19 cellular contexts compared by ENCODE assay signal in the genomic region with DNA sequence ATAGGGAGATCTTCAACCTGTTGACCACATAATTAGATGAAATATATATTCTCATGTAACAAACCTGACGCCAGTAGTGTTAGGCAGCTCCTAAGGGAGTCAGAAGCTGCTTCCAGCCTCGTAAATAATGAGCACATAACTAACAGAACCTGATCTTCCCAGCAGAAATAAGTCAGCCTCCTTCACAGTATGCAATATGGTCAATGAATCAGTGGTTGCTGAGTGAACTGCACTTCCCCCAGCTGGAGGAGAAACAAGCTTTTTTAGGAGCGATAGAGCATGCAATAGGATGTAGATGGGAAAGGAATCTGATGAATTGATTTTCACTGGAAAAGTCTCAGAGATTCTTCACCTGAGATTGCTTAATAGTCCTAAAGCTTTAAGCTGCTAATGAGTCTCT.
DNase-seq lines count a peak whose midpoint lies in the region; ATAC-seq and TF ChIP-seq lines count a peak whose summit lies in the region.
"Had no signal": no experiment of that assay in that cellular context is flagged by ENCODE, and none has a peak within 500 bp of the region (broad histone marks: within the 10 kb centered on the region; RNA-seq: fewer than 3 reads in every experiment).

No MANE protein-coding gene starts in this region.

- no peaks in the 10 kb centered on the region for H3K9me3 Mint-ChIP-seq in nephron
- H3K9me3 Mint-ChIP-seq: stimulated activated memory B cell treated with anti-CD40 and anti-IgM and Interleukin-4, amounts not matched to agents 10 μg/mL and 1 μg/mL and 100 μg/mL, for 72 hours had no signal

- no peaks in the 10 kb centered on the region for H3K36me3 Mint-ChIP-seq in nephron (ENCODE audit: low read depth)

- no peak overlapping the region for H3K4me3 ChIP-seq in epithelial cell of esophagus (ENCODE audit: low read length)
- no peak overlapping the region for H3K4me3 ChIP-seq in right lobe of liver

- 94% methylated on average over 3 of the region's 3 CpGs for WGBS in right lobe of liver (ENCODE audit: insufficient coverage, low coverage, low lambda C conversion rate, missing lambda C conversion rate)

- intact Hi-C loops in right lobe of liver (cut with DNase I), result no loop called here

- no peaks in the 10 kb centered on the region for H3K4me1 ChIP-seq in right lobe of liver

- H3K27ac ChIP-seq in right lobe of liver, result no peak overlapping the region
- H3K27ac ChIP-seq: 22Rv1 had no signal

- no peaks in the 10 kb centered on the region for H3K27me3 ChIP-seq in right lobe of liver

- no peak overlapping the region for H3K4me3 Mint-ChIP-seq in nephron
- H3K4me3 Mint-ChIP-seq: mesothelial cell of epicardium; stimulated activated memory B cell treated with anti-CD40 and anti-IgM and Interleukin-4, amounts not matched to agents 10 μg/mL and 1 μg/mL and 100 μg/mL, for 72 hours had no signal

- no peaks in the 10 kb centered on the region for H3K9me3 ChIP-seq in right lobe of liver

- TF ChIP-seq CTCF in epithelial cell of esophagus (IDR thresholded peaks at IDR 0.05; ENCODE audit: insufficient read depth, low read depth, low read length, missing control alignments) (no peak), nephron (IDR thresholded peaks at IDR 0.05; ENCODE audit: unreplicated experiment in 3 of 3) (peak in 2 of 3 experiments; percentile 8 to 12), right lobe of liver (IDR thresholded peaks at IDR 0.05) (no peak)

- DNase-seq in NCI-H1417 (lab: John Stamatoyannopoulos, UW), result peak in 2 of 3 experiments; percentile 42 to 63
- DNase-seq in NCI-H1417 treated with DMSO at 0.1 percent for 48 hours (lab: John Stamatoyannopoulos, UW), result no peak
- peak; percentile 85 for DNase-seq in NCI-H69 (lab: John Stamatoyannopoulos, UW)
- peak; percentile 31 for DNase-seq in epithelial cell of esophagus (ENCODE audit: low read depth)
- DNase-seq in right lobe of liver, result no peak
- DNase-seq in HK-2 (ENCODE audit: unreplicated experiment), result no peak
- DNase-seq: activated CD4-positive, alpha-beta T cell treated with anti-CD3 and anti-CD28 coated beads for 4 hours; activated effector memory CD4-positive, alpha-beta T cell treated with anti-CD3 and anti-CD28 coated beads, Interleukin-2, amount 50 U/mL, for 16 hours; central memory CD4-positive, alpha-beta T cell; DMS 273 treated with DMSO at 0.1 percent for 48 hours; effector CD8-positive, alpha-beta T cell; kidney; NCI-H146; OCI-M1 had no signal

- H3K27me3 Mint-ChIP-seq in nephron (ENCODE audit: low read depth), result no peaks in the 10 kb centered on the region
- H3K27me3 Mint-ChIP-seq: stimulated activated memory B cell treated with anti-CD40 and anti-IgM and Interleukin-4, amounts not matched to agents 10 μg/mL and 1 μg/mL and 100 μg/mL, for 72 hours had no signal

- ATAC-seq in right lobe of liver (no peak), HG03135 (IDR thresholded peaks at IDR 0.05; ENCODE audit: unreplicated experiment) (no peak)
- ATAC-seq: stimulated activated memory B cell treated with anti-CD40 and anti-IgM and Interleukin-4, amounts not matched to agents 10 μg/mL and 1 μg/mL and 100 μg/mL, for 72 hours had no signal

- H3K36me3 ChIP-seq in right lobe of liver, result no peaks in the 10 kb centered on the region

- H3K4me1 Mint-ChIP-seq in nephron, result peaks cover 9% of the 10 kb centered on the region
- H3K4me1 Mint-ChIP-seq: mesothelial cell of epicardium; stimulated activated memory B cell treated with anti-CD40 and anti-IgM and Interleukin-4, amounts not matched to agents 10 μg/mL and 1 μg/mL and 100 μg/mL, for 72 hours had no signal

- no peak for TF ChIP-seq POLR2A in right lobe of liver (IDR thresholded peaks at IDR 0.05)

- no peak overlapping the region for H3K27ac Mint-ChIP-seq in nephron
- H3K27ac Mint-ChIP-seq: mesothelial cell of epicardium; stimulated activated memory B cell treated with anti-CD40 and anti-IgM and Interleukin-4, amounts not matched to agents 10 μg/mL and 1 μg/mL and 100 μg/mL, for 72 hours had no signal

Comparison
In these comparisons a context has a peak if more than half of its experiments do, and no peak if none do; other contexts are left out.
1. DNase-seq: peak in NCI-H1417 (2 of 3), NCI-H69 (single experiment) and epithelial cell of esophagus (single experiment); none in NCI-H1417 treated with DMSO at 0.1 percent for 48 hours (single experiment), right lobe of liver (0 of 3) and HK-2 (single experiment).
2. CTCF ChIP-seq: peak in nephron (2 of 3); none in epithelial cell of esophagus (single experiment) and right lobe of liver (0 of 4).